ENCODE assay signal across 1 cellular context in genomic region chr1:44027320-44027719, GRCh38.
TF ChIP-seq lines count a peak whose summit lies in the region.

No MANE protein-coding gene starts in this region.

TF ChIP-seq in HepG2, 621 proteins besides CTCF, POLR2A, EP300 and RAD21:
- TF ChIP-seq FOXO1 (CRISPR knock-in tag; IDR thresholded peaks at IDR 0.05) (no peak), MAFK (conservative IDR thresholded peaks at IDR 0.05 in 1 of 2, IDR thresholded peaks at IDR 0.05 in 1 of 2; ENCODE audit: low read length in 2 of 2) (peak; percentile 3 to 50; a peak in 1 of 4 replicates), SRSF4 (IDR thresholded peaks at IDR 0.05; ENCODE audit: low read depth, low read length, poor library complexity, severe bottlenecking) (no peak)
